13 cellular contexts compared by ENCODE assay signal in genomic region chr18:36188912-36189311, GRCh38. TPM values are rescaled to one million over a fixed set of nuclear protein-coding genes. Genes with fewer than 3 reads are reported as not detected.
DNase-seq lines count a peak whose midpoint lies in the region; ATAC-seq, FAIRE-seq and TF ChIP-seq lines count a peak whose summit lies in the region.
"Had no signal": no experiment of that assay in that cellular context is flagged by ENCODE, and none has a peak within 500 bp of the region (broad histone marks: within the 10 kb centered on the region; RNA-seq: fewer than 3 reads in every experiment).

No MANE protein-coding gene starts in this region.

- no peak for FAIRE-seq in H1 (lab: Jason Lieb, UNC)

- no peaks in the 10 kb centered on the region for H3K27me3 ChIP-seq in MG63
- peaks cover 0 to 39% (median 27%) of the 10 kb centered on the region in 4 experiments; a peak in 6 of 7 replicates for H3K27me3 ChIP-seq in H1 (replicated peaks in 1 of 4; ENCODE audit: control insufficient read depth in 3 of 4, extremely low read depth in 1 of 4, insufficient read depth in 3 of 4, low read length in 3 of 4)
- H3K27me3 ChIP-seq: testis had no signal

- no peak overlapping the region for H2BK120ac ChIP-seq in H1 (replicated peaks; ENCODE audit: low read depth, low read length)

- H3K4me3 ChIP-seq in MG63 (peak overlapping the region; percentile 76), H1 (ENCODE audit: extremely low read depth in 1 of 4, insufficient read depth in 2 of 4, low read depth in 3 of 4, low read length in 4 of 4) (peak overlapping the region in 1 of 4 experiments; percentile 75; a peak in 4 of 8 replicates)

- H2BK15ac ChIP-seq in H1 (ENCODE audit: low read length), result no peak overlapping the region

- peaks cover 0 to 2% of the 10 kb centered on the region in 2 experiments for H4K20me1 ChIP-seq in H1 (replicated peaks in 1 of 2; ENCODE audit: control insufficient read depth in 1 of 2, insufficient read depth in 2 of 2, low read length in 2 of 2)

- no peak overlapping the region for H4K91ac ChIP-seq in H1 (replicated peaks; ENCODE audit: insufficient read length, low read length)

- TF ChIP-seq EP300 in H1 (IDR thresholded peaks at IDR 0.05; ENCODE audit: borderline replicate concordance in 1 of 2, low read depth in 2 of 2, low read length in 2 of 2), result no peak

- no peak overlapping the region for H3K56ac ChIP-seq in H1 (replicated peaks; ENCODE audit: insufficient read length, low read depth, low read length)

- ATAC-seq in activated CD8-positive, alpha-beta memory T cell treated with anti-CD3 and anti-CD28 coated beads, Interleukin-2, amount 10 ng/mL, durations not matched to agents 7 days and 5 days, result no peak
- ATAC-seq in GM18861 (IDR thresholded peaks at IDR 0.05; ENCODE audit: unreplicated experiment), result no peak
- ATAC-seq in GM21825 (IDR thresholded peaks at IDR 0.05; ENCODE audit: unreplicated experiment), result no peak

- TF ChIP-seq CTCF in H1 (IDR thresholded peaks at IDR 0.05; ENCODE audit: control extremely low read depth in 1 of 3, insufficient read depth in 1 of 3, low read depth in 1 of 3, low read length in 3 of 3), result peak in 1 of 3 experiments; percentile 29; a peak in 1 of 4 replicates
- TF ChIP-seq CTCF in neural crest cell (conservative IDR thresholded peaks at IDR 0.05), result no peak

- no peak overlapping the region for H3K14ac ChIP-seq in H1 (ENCODE audit: insufficient read length)

- peak; percentile 22 for DNase-seq in activated CD8-positive, alpha-beta memory T cell treated with anti-CD3 and anti-CD28 coated beads, Interleukin-2, amount 10 ng/mL, durations not matched to agents 7 days and 5 days
- DNase-seq in activated CD8-positive, alpha-beta memory T cell treated with anti-CD3 and anti-CD28 coated beads for 24 hours, result no peak
- DNase-seq in MG63, result no peak
- DNase-seq in H1 (ENCODE audit: low read depth in 1 of 2, low spot score in 2 of 2), result peak in 1 of 2 experiments; percentile 45
- no peak for DNase-seq in neural crest cell (ENCODE audit: low read depth, low spot score)
- no peak for DNase-seq in substantia nigra (lab: John Stamatoyannopoulos, UW)
- DNase-seq: GF-D8, GOT3, NCI-H2029, testis had no signal

- TF ChIP-seq POLR2A in H1 (IDR thresholded peaks at IDR 0.05; ENCODE audit: control extremely low read depth in 1 of 2, low read depth in 2 of 2, low read length in 2 of 2), result no peak

- no peaks in the 10 kb centered on the region for H3K36me3 Mint-ChIP-seq in activated CD8-positive, alpha-beta memory T cell treated with anti-CD3 and anti-CD28 coated beads, Interleukin-2, amount 10 ng/mL, durations not matched to agents 7 days and 5 days
- H3K36me3 Mint-ChIP-seq in neural crest cell (ENCODE audit: low read depth), result no peaks in the 10 kb centered on the region

- no peak overlapping the region for H3K9ac ChIP-seq in H1 (replicated peaks in 1 of 4; ENCODE audit: extremely low read depth in 1 of 4, low read depth in 3 of 4, low read length in 3 of 4)

- H3K4ac ChIP-seq in H1 (replicated peaks; ENCODE audit: insufficient read length, low read depth, low read length), result no peak overlapping the region

- peaks cover 3 to 13% (median 8%) of the 10 kb centered on the region in 4 experiments for H3K4me1 ChIP-seq in H1 (replicated peaks in 1 of 4; ENCODE audit: control insufficient read depth in 3 of 4, insufficient read depth in 4 of 4, low read length in 3 of 4)
- H3K4me1 ChIP-seq: prostate gland had no signal

- H2AK5ac ChIP-seq in H1 (ENCODE audit: low read depth, low read length), result no peak overlapping the region

- H3K27me3 Mint-ChIP-seq in activated CD8-positive, alpha-beta memory T cell treated with anti-CD3 and anti-CD28 coated beads, Interleukin-2, amount 10 ng/mL, durations not matched to agents 7 days and 5 days, result peaks cover 36% of the 10 kb centered on the region
- H3K27me3 Mint-ChIP-seq in neural crest cell (ENCODE audit: low read depth), result peaks cover 58% of the 10 kb centered on the region

- POLR2A ChIA-PET in H1 (lab: Charles Lee; ENCODE audit: partially characterized antibody), result interaction anchor here (0.6 to 6.6 kb wide), 19 partner anchors 10 to 307 kb away, joined by 3 to 56 read pairs (median 5); partner anchors contain the start of genes ELP2, RPRD1A and SLC39A6

- CTCF ChIA-PET in activated CD8-positive, alpha-beta memory T cell treated with anti-CD3 and anti-CD28 coated beads, Interleukin-2, amount 10 ng/mL, durations not matched to agents 7 days and 5 days (lab: Charles Lee), result no interaction called here
- CTCF ChIA-PET in H1 (lab: Charles Lee; ENCODE audit: partially characterized antibody), result interaction anchor here (0.8 to 6.7 kb wide), 19 partner anchors 10 to 387 kb away, joined by 3 to 35 read pairs (median 3); no protein-coding TSS in a partner anchor

- H3K79me1 ChIP-seq in H1 (ENCODE audit: low read depth, low read length), result peaks cover 3% of the 10 kb centered on the region; the same call in 1 of the 2 replicates

- no peak overlapping the region for H2BK20ac ChIP-seq in H1 (ENCODE audit: low read length)

- H3K27ac Mint-ChIP-seq in activated CD8-positive, alpha-beta memory T cell treated with anti-CD3 and anti-CD28 coated beads, Interleukin-2, amount 10 ng/mL, durations not matched to agents 7 days and 5 days, result no peak overlapping the region
- no peak overlapping the region for H3K27ac Mint-ChIP-seq in neural crest cell (ENCODE audit: unreplicated experiment)

- no peaks in the 10 kb centered on the region for H3K9me3 ChIP-seq in MG63
- H3K9me3 ChIP-seq in H1 (ENCODE audit: insufficient read depth in 2 of 2, low read depth in 1 of 2, low read length in 1 of 2), result no peaks in the 10 kb centered on the region
- H3K9me3 ChIP-seq: prostate gland, testis had no signal

- H3K4me1 Mint-ChIP-seq in activated CD8-positive, alpha-beta memory T cell treated with anti-CD3 and anti-CD28 coated beads, Interleukin-2, amount 10 ng/mL, durations not matched to agents 7 days and 5 days, result peaks cover 14% of the 10 kb centered on the region
- H3K4me1 Mint-ChIP-seq in neural crest cell, result peaks cover 15% of the 10 kb centered on the region

- no peak overlapping the region for H4K5ac ChIP-seq in H1 (ENCODE audit: insufficient read length, low read depth, low read length)

- peak overlapping the region; percentile 75 to 91 for H3K4me2 ChIP-seq in H1 (ENCODE audit: insufficient read depth in 1 of 2, low read depth in 2 of 2, low read length in 2 of 2)

- WGBS in H1 (ENCODE audit: extremely low coverage in 1 of 2, insufficient coverage in 1 of 2, insufficient read length in 1 of 2, insufficient replicate concordance in 2 of 2, low coverage in 1 of 2, low lambda C conversion rate in 2 of 2, missing lambda C conversion rate in 1 of 2), 2 experiments, result 80% methylated on average over 4 of the region's 4 CpGs; no CpG with 5 or more reads in 1 of the 2 experiments

- H4K8ac ChIP-seq in H1 (ENCODE audit: extremely low read depth, insufficient read depth, low read length), result no peak overlapping the region

- H2BK12ac ChIP-seq in H1 (ENCODE audit: low read depth, low read length), result peak overlapping the region; percentile 93; the same call in 1 of the 2 replicates

- peaks cover 0 to 13% of the 10 kb centered on the region in 2 experiments; a peak in 1 of 4 replicates for H3K79me2 ChIP-seq in H1 (ENCODE audit: control insufficient read depth in 1 of 2, insufficient read depth in 2 of 2, low read length in 2 of 2)

- no peak overlapping the region for H2BK5ac ChIP-seq in H1 (ENCODE audit: low read depth, low read length)

- H3K23me2 ChIP-seq in H1 (ENCODE audit: low read depth, low read length), result peaks cover 15% of the 10 kb centered on the region; the same call in 1 of the 2 replicates

- H2AFZ ChIP-seq in H1 (ENCODE audit: low read length), result no peak overlapping the region

- peak in 1 of 2 experiments; percentile 24; a peak in 2 of 4 replicates for TF ChIP-seq RAD21 in H1 (IDR thresholded peaks at IDR 0.05 in 1 of 2, conservative IDR thresholded peaks at IDR 0.05 in 1 of 2; ENCODE audit: low read depth in 2 of 2, low read length in 2 of 2)

- H3K9me3 Mint-ChIP-seq in activated CD8-positive, alpha-beta memory T cell treated with anti-CD3 and anti-CD28 coated beads, Interleukin-2, amount 10 ng/mL, durations not matched to agents 7 days and 5 days (ENCODE audit: low read depth), result no peaks in the 10 kb centered on the region
- no peaks in the 10 kb centered on the region for H3K9me3 Mint-ChIP-seq in neural crest cell

- H3K36me3 ChIP-seq in MG63, result peaks cover 31% of the 10 kb centered on the region
- H3K36me3 ChIP-seq in H1 (ENCODE audit: control insufficient read depth in 2 of 4, insufficient read depth in 4 of 4, low read length in 3 of 4), result no peaks in the 10 kb centered on the region
- H3K36me3 ChIP-seq: prostate gland had no signal

- H3K4me3 Mint-ChIP-seq in activated CD8-positive, alpha-beta memory T cell treated with anti-CD3 and anti-CD28 coated beads, Interleukin-2, amount 10 ng/mL, durations not matched to agents 7 days and 5 days, result peak overlapping the region; percentile 18
- peak overlapping the region; percentile 84 for H3K4me3 Mint-ChIP-seq in neural crest cell

- H3K23ac ChIP-seq in H1 (ENCODE audit: insufficient read length), result no peak overlapping the region

- H3K27ac ChIP-seq in H1 (ENCODE audit: low read depth, low read length) (no peak overlapping the region), substantia nigra (ENCODE audit: low read depth, low read length, poor library complexity, severe bottlenecking) (no peak overlapping the region)
- H3K27ac ChIP-seq: prostate gland had no signal

- no peak overlapping the region for H3K18ac ChIP-seq in H1 (ENCODE audit: extremely low read depth, low read length)

RNA-seq across cellular contexts. Expression of gene MOCOS, which starts 1.6 kb away (rescaled TPM):
- total RNA-seq in activated CD8-positive, alpha-beta memory T cell treated with anti-CD3 and anti-CD28 coated beads, Interleukin-2, amount 10 ng/mL, durations not matched to agents 7 days and 5 days, result under 1 TPM; 0.40 to 0.64 TPM
- total RNA-seq in MG63 (2014; rRNA removed; shearing (Covaris generic); ENCODE audit: low replicate concordance), result 13.4 and 16.4 TPM in 2 replicates
- 5.8 and 6.5 TPM in 2 replicates for total RNA-seq in H1 (2021; fragmentation: NEBNext Ultra II Directional; extraction: Animal tissue kit (Norgen Biotek cat#: 25700))
- 4.7 and 4.8 TPM in 2 replicates for polyA plus RNA-seq in H1 (2011; rRNA removed)
- 4.5 TPM for polyA plus RNA-seq in H1 (2011; cell fraction: cytosol; rRNA removed)
- 10.3 TPM for polyA plus RNA-seq in H1 (2011; cell fraction: nucleus; rRNA removed)
- 4.7 to 6.5 TPM (median 5.0 TPM) in 4 replicates for polyA plus RNA-seq in H1 (2012, experiment 1 of 2)
- polyA plus RNA-seq in H1 (2012, experiment 2 of 2), result 2.5 TPM
- 2.5 TPM for polyA plus RNA-seq in H1 (2013, experiment 1 of 2)
- 2.4 TPM for polyA plus RNA-seq in H1 (2013, experiment 2 of 2)
- 13.7 and 15.0 TPM in 2 replicates for polyA minus RNA-seq in H1 (2011; rRNA and poly(A)+ RNA removed)
- polyA minus RNA-seq in H1 (2011; cell fraction: cytosol; rRNA and poly(A)+ RNA removed), result 5.4 TPM
- polyA minus RNA-seq in H1 (2011; cell fraction: nucleus; rRNA and poly(A)+ RNA removed), result 9.7 TPM
- 2.6 TPM in 2 replicates for total RNA-seq in neural crest cell

RNA-seq across cellular contexts. Expression of gene ELP2, which starts 59.2 kb away (rescaled TPM):
- 10 to 100 TPM; 58.8 to 67.6 TPM for total RNA-seq in activated CD8-positive, alpha-beta memory T cell treated with anti-CD3 and anti-CD28 coated beads, Interleukin-2, amount 10 ng/mL, durations not matched to agents 7 days and 5 days
- total RNA-seq in MG63 (2014; rRNA removed; shearing (Covaris generic); ENCODE audit: low replicate concordance), result 85.7 and 109 TPM in 2 replicates
- 156 and 165 TPM in 2 replicates for total RNA-seq in H1 (2021; fragmentation: NEBNext Ultra II Directional; extraction: Animal tissue kit (Norgen Biotek cat#: 25700))
- 45.3 and 55.8 TPM in 2 replicates for polyA plus RNA-seq in H1 (2011; rRNA removed)
- 67.3 TPM for polyA plus RNA-seq in H1 (2011; cell fraction: cytosol; rRNA removed)
- polyA plus RNA-seq in H1 (2011; cell fraction: nucleus; rRNA removed), result 120 TPM
- polyA plus RNA-seq in H1 (2012, experiment 1 of 2), result 137 to 158 TPM (median 144 TPM) in 4 replicates
- polyA plus RNA-seq in H1 (2012, experiment 2 of 2), result 10.1 TPM
- polyA plus RNA-seq in H1 (2013, experiment 1 of 2), result 80.7 TPM
- 82.7 TPM for polyA plus RNA-seq in H1 (2013, experiment 2 of 2)
- polyA minus RNA-seq in H1 (2011; rRNA and poly(A)+ RNA removed), result 208 and 245 TPM in 2 replicates
- polyA minus RNA-seq in H1 (2011; cell fraction: cytosol; rRNA and poly(A)+ RNA removed), result 67.2 TPM
- polyA minus RNA-seq in H1 (2011; cell fraction: nucleus; rRNA and poly(A)+ RNA removed), result 132 TPM
- 80.4 and 94.1 TPM in 2 replicates for total RNA-seq in neural crest cell

RNA-seq across cellular contexts. Expression of gene SLC39A6, which starts 59.8 kb away (rescaled TPM):
- total RNA-seq in activated CD8-positive, alpha-beta memory T cell treated with anti-CD3 and anti-CD28 coated beads, Interleukin-2, amount 10 ng/mL, durations not matched to agents 7 days and 5 days, result 10 to 100 TPM; 19.3 to 29.4 TPM
- total RNA-seq in MG63 (2014; rRNA removed; shearing (Covaris generic); ENCODE audit: low replicate concordance), result 63.0 and 80.9 TPM in 2 replicates
- total RNA-seq in H1 (2021; fragmentation: NEBNext Ultra II Directional; extraction: Animal tissue kit (Norgen Biotek cat#: 25700)), result 36.8 and 37.2 TPM in 2 replicates
- polyA plus RNA-seq in H1 (2011; rRNA removed), result 28.5 and 55.4 TPM in 2 replicates
- 49.2 TPM for polyA plus RNA-seq in H1 (2011; cell fraction: cytosol; rRNA removed)
- 36.1 TPM for polyA plus RNA-seq in H1 (2011; cell fraction: nucleus; rRNA removed)
- polyA plus RNA-seq in H1 (2012, experiment 1 of 2), result 31.6 to 45.2 TPM (median 39.5 TPM) in 4 replicates
- 1.6 TPM for polyA plus RNA-seq in H1 (2012, experiment 2 of 2)
- 46.3 TPM for polyA plus RNA-seq in H1 (2013, experiment 1 of 2)
- 54.4 TPM for polyA plus RNA-seq in H1 (2013, experiment 2 of 2)
- 76.3 and 104 TPM in 2 replicates for polyA minus RNA-seq in H1 (2011; rRNA and poly(A)+ RNA removed)
- 23.3 TPM for polyA minus RNA-seq in H1 (2011; cell fraction: cytosol; rRNA and poly(A)+ RNA removed)
- polyA minus RNA-seq in H1 (2011; cell fraction: nucleus; rRNA and poly(A)+ RNA removed), result 37.4 TPM
- 101 TPM in 2 replicates for total RNA-seq in neural crest cell
